ENCODE assay signal across 12 cellular contexts in genomic region chr2:172021074-172021931, GRCh38. TPM values are rescaled to one million over a fixed set of nuclear protein-coding genes. Genes with fewer than 3 reads are reported as not detected.
DNase-seq lines count a peak whose midpoint lies in the region; ATAC-seq, FAIRE-seq and TF ChIP-seq lines count a peak whose summit lies in the region.
"Had no signal": no experiment of that assay in that cellular context is flagged by ENCODE, and none has a peak within 500 bp of the region (broad histone marks: within the 10 kb centered on the region; RNA-seq: fewer than 3 reads in every experiment).

No MANE protein-coding gene starts in this region.

- TF ChIP-seq POLR2A in H54 (IDR thresholded peaks at IDR 0.05; ENCODE audit: low read depth, low read length) = no peak

- H3K4me3 ChIP-seq in A673 (ENCODE audit: low read depth, low read length, poor library complexity, severe bottlenecking) = no peak overlapping the region
- no peak overlapping the region for H3K4me3 ChIP-seq in BE2C (ENCODE audit: low read depth, low read length)
- H3K4me3 ChIP-seq: MG63 had no signal

- H3K27me3 Mint-ChIP-seq in natural killer cell treated with Interleukin-12 subunit alpha and Interleukin-12 subunit beta and Interleukin-15 and Interleukin-18, amount 100 ng/mL, for 72 hours = peaks cover 0 to 5% of the 10 kb centered on the region in 2 donors
- H3K27me3 Mint-ChIP-seq: activated naive CD8-positive, alpha-beta T cell treated with anti-CD3 and anti-CD28 coated beads for 36 hours had no signal

- peak overlapping the region; percentile 66 for H3K27ac ChIP-seq in A673 (ENCODE audit: low read depth, low read length, poor library complexity, severe bottlenecking)

- H3K27me3 ChIP-seq in A673 (replicated peaks; ENCODE audit: insufficient read depth, low read depth, low read length, poor library complexity) (no peaks in the 10 kb centered on the region), BE2C (no peaks in the 10 kb centered on the region)
- H3K27me3 ChIP-seq: MG63 had no signal

- TF ChIP-seq CTCF in A673 (conservative IDR thresholded peaks at IDR 0.05; ENCODE audit: low read depth, low read length) = no peak
- TF ChIP-seq CTCF in BE2C (IDR thresholded peaks at IDR 0.05; ENCODE audit: low read depth, low read length) = no peak

- H3K27ac Mint-ChIP-seq in natural killer cell treated with Interleukin-12 subunit alpha and Interleukin-12 subunit beta and Interleukin-15 and Interleukin-18, amount 100 ng/mL, for 72 hours = no peak overlapping the region
- H3K27ac Mint-ChIP-seq: activated naive CD8-positive, alpha-beta T cell treated with anti-CD3 and anti-CD28 coated beads for 36 hours had no signal

- CTCF ChIA-PET in A673 (lab: Charles Lee) = no interaction called here

- POLR2A ChIA-PET in A673 (lab: Charles Lee; ENCODE audit: low non-redundant PET) = no interaction called here

- no peaks in the 10 kb centered on the region for H3K9me3 ChIP-seq in A673 (ENCODE audit: low read depth, low read length, poor library complexity, severe bottlenecking)
- H3K9me3 ChIP-seq in BE2C = no peaks in the 10 kb centered on the region
- H3K9me3 ChIP-seq: MG63 had no signal

- no peaks in the 10 kb centered on the region for H3K36me3 Mint-ChIP-seq in natural killer cell treated with Interleukin-12 subunit alpha and Interleukin-12 subunit beta and Interleukin-15 and Interleukin-18, amount 100 ng/mL, for 72 hours

- no peaks in the 10 kb centered on the region for H3K9me3 Mint-ChIP-seq in natural killer cell treated with Interleukin-12 subunit alpha and Interleukin-12 subunit beta and Interleukin-15 and Interleukin-18, amount 100 ng/mL, for 72 hours
- H3K9me3 Mint-ChIP-seq: activated naive CD8-positive, alpha-beta T cell treated with anti-CD3 and anti-CD28 coated beads for 36 hours had no signal

- FAIRE-seq in H54 (lab: Jason Lieb, UNC) = peak; percentile 83

- no TSS peak for BruUV-seq in A673 (replicated peaks; lab: Mats Ljungman, UMichigan)

- no peak overlapping the region for H3K4me3 Mint-ChIP-seq in natural killer cell treated with Interleukin-12 subunit alpha and Interleukin-12 subunit beta and Interleukin-15 and Interleukin-18, amount 100 ng/mL, for 72 hours
- H3K4me3 Mint-ChIP-seq: activated naive CD8-positive, alpha-beta T cell treated with anti-CD3 and anti-CD28 coated beads for 36 hours had no signal

- H3K4me1 Mint-ChIP-seq in natural killer cell treated with Interleukin-12 subunit alpha and Interleukin-12 subunit beta and Interleukin-15 and Interleukin-18, amount 100 ng/mL, for 72 hours (ENCODE audit: low read depth in 2 of 2) = peaks cover 4 to 5% of the 10 kb centered on the region in 2 donors

- in situ Hi-C loops in SK-MEL-5 (cut with HindIII; ENCODE audit: low pct_unique_long_range_greater_than_20kb, low sequenced_read_pairs) = no loop called here

- no peak for ATAC-seq in natural killer cell treated with Interleukin-12 subunit alpha and Interleukin-12 subunit beta and Interleukin-15 and Interleukin-18, amount 100 ng/mL, for 72 hours
- ATAC-seq in HG02973 (IDR thresholded peaks at IDR 0.05; ENCODE audit: unreplicated experiment) = no peak

- H3K36me3 ChIP-seq in A673 (ENCODE audit: insufficient read depth, low read length, poor library complexity, severe bottlenecking) (no peaks in the 10 kb centered on the region), BE2C (no peaks in the 10 kb centered on the region)
- H3K36me3 ChIP-seq: MG63 had no signal

- H3K4me1 ChIP-seq in A673 (ENCODE audit: insufficient read depth, low read length, poor library complexity, severe bottlenecking) (peaks cover 25% of the 10 kb centered on the region), BE2C (no peaks in the 10 kb centered on the region)

- no peak for DNase-seq in A673 (ENCODE audit: low spot score)
- no peak for DNase-seq in H54 (ENCODE audit: insufficient read length, low spot score)
- peak; percentile 26 for DNase-seq in SK-MEL-5 (ENCODE audit: low read depth, low spot score)
- DNase-seq in iPS-NIHi7 (ENCODE audit: extremely low spot score) = peak; percentile 33
- DNase-seq in EL = no peak
- no peak for DNase-seq in natural killer cell treated with Interleukin-12 subunit alpha and Interleukin-12 subunit beta and Interleukin-15 and Interleukin-18, amount 100 ng/mL, for 72 hours (ENCODE audit: low spot score)
- no peak for DNase-seq in BE2C
- DNase-seq: activated CD4-positive, alpha-beta T cell treated with anti-CD3 and anti-CD28 coated beads, Interleukin-2, amount 50 U/mL, for 48 hours; activated naive CD8-positive, alpha-beta T cell treated with anti-CD3 and anti-CD28 coated beads for 36 hours; effector CD4-positive, alpha-beta T cell; MG63 had no signal

- intact Hi-C loops in A673 (cut with micrococcal nuclease; ENCODE audit: unreplicated experiment) = no loop called here

RNA-seq across cellular contexts. Expression of gene METAP1D, which starts 21.6 kb away (rescaled TPM):
- 11.8 and 12.7 TPM in 2 replicates for total RNA-seq in A673 (2021)
- 7.6 and 10.8 TPM in 2 replicates for total RNA-seq in SK-MEL-5 (2014; rRNA removed; shearing (Covaris generic))
- 8.7 and 8.9 TPM in 2 replicates for polyA plus RNA-seq in SK-MEL-5 (2015; cell fraction: cytosol; rRNA removed)
- 78.5 and 91.4 TPM in 2 replicates for polyA plus RNA-seq in SK-MEL-5 (2015; cell fraction: nucleus; rRNA removed)
- 1 to 10 TPM; 2.8 to 6.6 TPM for total RNA-seq in natural killer cell treated with Interleukin-12 subunit alpha and Interleukin-12 subunit beta and Interleukin-15 and Interleukin-18, amount 100 ng/mL, for 72 hours
- polyA plus RNA-seq in BE2C (2012; ENCODE audit: insufficient read depth, insufficient read length, low read depth) = 6.7 TPM

Comparison
In these comparisons a context has a peak if more than half of its experiments do, and no peak if none do; other contexts are left out.
1. DNase-seq: peak in SK-MEL-5 (single experiment) and iPS-NIHi7 (single experiment); none in A673 (single experiment), H54 (single experiment), EL (single experiment), natural killer cell treated with Interleukin-12 subunit alpha and Interleukin-12 subunit beta and Interleukin-15 and Interleukin-18, amount 100 ng/mL, for 72 hours (single experiment) and BE2C (single experiment).